In genomic region chr1:220498188-220498587, GRCh38 we compare ENCODE assay signal across 17 cellular contexts. TPM values are rescaled to one million over a fixed set of nuclear protein-coding genes. Genes with fewer than 3 reads are reported as not detected.
DNase-seq lines count a peak whose midpoint lies in the region; ATAC-seq, FAIRE-seq and TF ChIP-seq lines count a peak whose summit lies in the region.
"Had no signal": no experiment of that assay in that cellular context is flagged by ENCODE, and none has a peak within 500 bp of the region (broad histone marks: within the 10 kb centered on the region; RNA-seq: fewer than 3 reads in every experiment).

No MANE protein-coding gene starts in this region.

- BruUV-seq in MCF 10A (replicated peaks; lab: Mats Ljungman, UMichigan), result no TSS peak

- H3K4me3 ChIP-seq in breast epithelium (no peak overlapping the region), fibroblast of the aortic adventitia (ENCODE audit: low read depth, low read length) (no peak overlapping the region)

- intact Hi-C loops in MCF 10A (cut with micrococcal nuclease), result no loop called here
- intact Hi-C loops in breast epithelium (cut with DNase I; ENCODE audit: low total_unique reads), result no loop called here

- peaks cover 19% of the 10 kb centered on the region for H3K4me1 Mint-ChIP-seq in MCF 10A (ENCODE audit: insufficient read depth, unreplicated experiment)
- H3K4me1 Mint-ChIP-seq: stimulated activated naive B cell treated with anti-CD40 and anti-IgM and Interleukin-4, amounts not matched to agents 10 μg/mL and 1 μg/mL and 100 μg/mL, for 72 hours had no signal

- no peak overlapping the region for H3K27ac ChIP-seq in breast epithelium
- H3K27ac ChIP-seq in RWPE1, result no peak overlapping the region
- H3K27ac ChIP-seq: HL-60 had no signal

- no peaks in the 10 kb centered on the region for H3K36me3 ChIP-seq in breast epithelium

- POLR2A ChIA-PET in MCF 10A (lab: Yijun Ruan, JAX) (interaction anchor here (1.5 kb wide), 1 partner anchor 11 kb away, joined by 5 read pairs; no protein-coding TSS in a partner anchor), RWPE1 (lab: Yijun Ruan, JAX; ENCODE audit: low non-redundant PET) (no interaction called here)

- CTCF ChIA-PET in MCF 10A (lab: Yijun Ruan, JAX) (interaction anchor here (1.0 to 1.1 kb wide), 6 partner anchors 11 to 220 kb away, joined by 3 to 5 read pairs (median 3); no protein-coding TSS in a partner anchor), RWPE1 (lab: Yijun Ruan, JAX) (no interaction called here)

- TF ChIP-seq POLR2A in breast epithelium (IDR thresholded peaks at IDR 0.05), result no peak

- H3K27ac Mint-ChIP-seq in MCF 10A (ENCODE audit: low read depth, unreplicated experiment), result peak overlapping the region; percentile 14
- H3K27ac Mint-ChIP-seq: stimulated activated naive B cell treated with anti-CD40 and anti-IgM and Interleukin-4, amounts not matched to agents 10 μg/mL and 1 μg/mL and 100 μg/mL, for 72 hours had no signal

- ATAC-seq in HG02610 (IDR thresholded peaks at IDR 0.05; ENCODE audit: unreplicated experiment) (no peak), HG03565 (IDR thresholded peaks at IDR 0.05; ENCODE audit: unreplicated experiment) (no peak)
- ATAC-seq: stimulated activated naive B cell treated with anti-CD40 and anti-IgM and Interleukin-4, amounts not matched to agents 10 μg/mL and 1 μg/mL and 100 μg/mL, for 72 hours had no signal

- H3K27me3 Mint-ChIP-seq in MCF 10A (ENCODE audit: insufficient read depth, unreplicated experiment), result no peaks in the 10 kb centered on the region
- H3K27me3 Mint-ChIP-seq: brain had no signal

- H3K9me3 ChIP-seq in breast epithelium, result no peaks in the 10 kb centered on the region

- H3K27me3 ChIP-seq in breast epithelium, result no peaks in the 10 kb centered on the region

- no peak for FAIRE-seq in GM19239 (lab: Jason Lieb, UNC)
- FAIRE-seq: frontal cortex, H54 had no signal

- no peaks in the 10 kb centered on the region for H3K4me1 ChIP-seq in breast epithelium

- TF ChIP-seq CTCF in MCF 10A (IDR thresholded peaks at IDR 0.05; ENCODE audit: unreplicated experiment) (no peak), breast epithelium (IDR thresholded peaks at IDR 0.05) (no peak), RWPE1 (conservative IDR thresholded peaks at IDR 0.05; ENCODE audit: low read depth) (no peak), fibroblast of the aortic adventitia (IDR thresholded peaks at IDR 0.05; ENCODE audit: insufficient read depth, low read length) (no peak)

- no peaks in the 10 kb centered on the region for H3K9me3 Mint-ChIP-seq in MCF 10A (ENCODE audit: unreplicated experiment)
- H3K9me3 Mint-ChIP-seq: stimulated activated naive B cell treated with anti-CD40 and anti-IgM and Interleukin-4, amounts not matched to agents 10 μg/mL and 1 μg/mL and 100 μg/mL, for 72 hours had no signal

- DNase-seq in MCF 10A (ENCODE audit: unreplicated experiment), result peak; percentile 74
- no peak for DNase-seq in breast epithelium (ENCODE audit: low spot score in 2 of 2)
- DNase-seq in RWPE1 (ENCODE audit: low spot score), result peak; percentile 68
- peak; percentile 9 for DNase-seq in fibroblast of the aortic adventitia (ENCODE audit: low read depth)
- DNase-seq in GM19239 (ENCODE audit: insufficient read length, low spot score), result no peak
- DNase-seq in NCI-H146 (lab: John Stamatoyannopoulos, UW), result no peak
- DNase-seq: activated CD8-positive, alpha-beta memory T cell treated with anti-CD3 and anti-CD28 coated beads for 24 hours; activated effector memory CD4-positive, alpha-beta T cell treated with Interleukin-2 at 50 U/mL for 16 hours; Karpas-422; NCI-H2029; stimulated activated naive B cell treated with anti-CD40 and anti-IgM and Interleukin-4, amounts not matched to agents 10 μg/mL and 1 μg/mL and 100 μg/mL, for 72 hours had no signal

- no peaks in the 10 kb centered on the region for H3K36me3 Mint-ChIP-seq in MCF 10A (ENCODE audit: insufficient read depth, unreplicated experiment)
- H3K36me3 Mint-ChIP-seq: brain; stimulated activated naive B cell treated with anti-CD40 and anti-IgM and Interleukin-4, amounts not matched to agents 10 μg/mL and 1 μg/mL and 100 μg/mL, for 72 hours had no signal

- no peak overlapping the region for H3K4me3 Mint-ChIP-seq in MCF 10A (ENCODE audit: unreplicated experiment)
- H3K4me3 Mint-ChIP-seq: stimulated activated naive B cell treated with anti-CD40 and anti-IgM and Interleukin-4, amounts not matched to agents 10 μg/mL and 1 μg/mL and 100 μg/mL, for 72 hours had no signal

RNA-seq across cellular contexts. Expression of gene MARK1, which starts 29.7 kb away (rescaled TPM):
- total RNA-seq in MCF 10A (2022) (7.5 and 12.9 TPM in 2 replicates), breast epithelium (10 to 100 TPM in 1 of 3 donors, 1 to 10 TPM in 2; 6.6 to 13.8 (median 9.8) TPM), fibroblast of the aortic adventitia (ENCODE audit: low replicate concordance) (0.45 and 1.3 TPM in 2 replicates)

Comparison
In these comparisons a context has a peak if more than half of its experiments do, and no peak if none do; other contexts are left out.
1. DNase-seq: peak in MCF 10A (single experiment), RWPE1 (single experiment) and fibroblast of the aortic adventitia (single experiment); none in breast epithelium (0 of 2), GM19239 (single experiment) and NCI-H146 (single experiment).